8 cellular contexts compared by ENCODE assay signal in the genomic region with DNA sequence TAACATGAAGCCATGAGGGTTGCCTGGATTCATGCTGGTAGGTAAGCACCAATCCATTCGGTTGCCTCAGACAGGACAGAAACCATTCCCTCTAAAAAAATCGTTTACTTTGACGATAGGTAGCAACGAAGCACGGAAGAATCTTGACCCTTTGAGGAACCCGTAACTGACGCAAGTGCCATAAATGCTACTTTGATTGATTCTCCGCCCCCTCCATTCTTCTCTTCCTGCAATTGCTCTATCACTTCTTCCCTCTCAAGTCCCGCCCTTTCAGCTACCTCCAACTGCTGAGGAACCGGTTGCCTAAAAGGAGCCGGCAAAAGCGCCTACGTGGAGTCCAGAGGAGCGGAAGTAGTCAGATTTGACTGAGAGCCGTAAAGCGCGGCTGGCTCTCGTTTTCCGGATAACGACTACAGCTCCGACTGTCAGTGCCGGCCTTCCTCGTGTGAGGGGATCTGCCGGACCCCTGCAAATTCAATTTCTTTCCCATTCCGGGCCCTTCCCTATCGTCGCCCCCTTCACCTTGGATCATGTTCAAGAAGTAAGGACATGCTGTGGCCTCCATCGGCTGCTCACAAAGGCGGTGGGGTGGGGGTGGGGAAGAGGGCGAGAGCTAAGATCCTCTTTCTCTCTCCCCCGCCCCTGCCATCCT. TPM values are rescaled to one million over a fixed set of nuclear protein-coding genes. Genes with fewer than 3 reads are reported as not detected.
DNase-seq lines count a peak whose midpoint lies in the region; ATAC-seq and TF ChIP-seq lines count a peak whose summit lies in the region.

A gene with protein sequence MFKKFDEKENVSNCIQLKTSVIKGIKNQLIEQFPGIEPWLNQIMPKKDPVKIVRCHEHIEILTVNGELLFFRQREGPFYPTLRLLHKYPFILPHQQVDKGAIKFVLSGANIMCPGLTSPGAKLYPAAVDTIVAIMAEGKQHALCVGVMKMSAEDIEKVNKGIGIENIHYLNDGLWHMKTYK (plus strand): TSS at position 395 of the 652 bp plus-strand sequence. CDS start 136 bp downstream, at position 531.

- ATAC-seq in GM18502 (IDR thresholded peaks at IDR 0.05; ENCODE audit: poor library complexity, unreplicated experiment) = peak; percentile 94
- peak; percentile 94 for ATAC-seq in HG02938 (IDR thresholded peaks at IDR 0.05; ENCODE audit: unreplicated experiment)

- peak within 1 kb of the TSS; percentile 97 for H3K27ac ChIP-seq in hepatocyte

- peak within 1 kb of the TSS; percentile 47 for H3K4me3 ChIP-seq in hepatocyte

- no peak for TF ChIP-seq CTCF in hepatocyte (IDR thresholded peaks at IDR 0.05; ENCODE audit: poor library complexity)

- H3K4me1 ChIP-seq in hepatocyte (ENCODE audit: insufficient read depth) = no peaks in the 10 kb centered on the region

- WGBS in hepatocyte (ENCODE audit: low lambda C conversion rate, missing lambda C conversion rate) = 41% methylated on average over 31 of the region's 31 CpGs

- peak within 1 kb of the TSS; percentile 76 for H3K4me2 ChIP-seq in hepatocyte

- H3K79me2 ChIP-seq in hepatocyte = peaks cover 18% of the 10 kb centered on the region

- no peaks in the 10 kb centered on the region for H3K9me3 ChIP-seq in hepatocyte (ENCODE audit: low read depth)

- peak within 1 kb of the TSS; percentile 50 for H2AFZ ChIP-seq in hepatocyte

- H4K20me1 ChIP-seq in hepatocyte (ENCODE audit: insufficient read depth, poor library complexity, severe bottlenecking) = no peaks in the 10 kb centered on the region

- H3K27me3 ChIP-seq in hepatocyte = no peaks in the 10 kb centered on the region

- peak; percentile 95 for DNase-seq in NCI-H187 treated with DMSO at 0.1 percent for 48 hours (lab: John Stamatoyannopoulos, UW)
- peak; percentile 74 for DNase-seq in T-helper 22 cell (ENCODE audit: low read depth)
- peak; percentile 92 for DNase-seq in astrocyte of the hippocampus (ENCODE audit: low read depth, low spot score)
- DNase-seq in hepatocyte (ENCODE audit: low spot score) = peak; percentile 91
- DNase-seq in renal cortical epithelial cell (ENCODE audit: low read depth) = peak; percentile 97
- no peak for DNase-seq in cortex of kidney (lab: John Stamatoyannopoulos, UW)

- H3K9me2 ChIP-seq in hepatocyte (replicated peaks; ENCODE audit: insufficient read depth) = no peaks in the 10 kb centered on the region

- no peaks in the 10 kb centered on the region for H3K36me3 ChIP-seq in hepatocyte (replicated peaks; ENCODE audit: insufficient read depth, low read depth)

RNA-seq across cellular contexts. Expression of the gene that starts here (rescaled TPM):
- total RNA-seq in hepatocyte = 44.6 and 46.0 TPM in 2 replicates
- polyA plus RNA-seq in hepatocyte = 66.5 and 72.6 TPM in 2 replicates
- total RNA-seq in renal cortical epithelial cell = 33.9 and 66.7 TPM in 2 replicates
